In genomic region chr22:30485362-30485988, GRCh38 we compare ENCODE assay signal across 8 cellular contexts. TPM values are rescaled to one million over a fixed set of nuclear protein-coding genes. Genes with fewer than 3 reads are reported as not detected.
DNase-seq lines count a peak whose midpoint lies in the region; ATAC-seq and TF ChIP-seq lines count a peak whose summit lies in the region.

No MANE protein-coding gene starts in this region.

- DNase-seq in AG09309 (ENCODE audit: low read depth): peak; percentile 7
- DNase-seq in GM19238 (ENCODE audit: insufficient read length, low spot score): peak; percentile 89
- DNase-seq in NOMO-1 treated with dmso at 0.1 percent for 144 hours (lab: John Stamatoyannopoulos, UW; ENCODE audit: unreplicated experiment): peak; percentile 14
- peak; percentile 91 for DNase-seq in activated CD8-positive, alpha-beta memory T cell treated with anti-CD3 and anti-CD28 coated beads, Interleukin-2, amount 50 U/mL, for 48 hours
- peak; percentile 84 to 89 for DNase-seq in erythroblast (lab: John Stamatoyannopoulos, UW)
- peak; percentile 61 to 84 (median 70) for DNase-seq in naive thymus-derived CD4-positive, alpha-beta T cell
- DNase-seq in stimulated activated CD8-positive, alpha-beta memory T cell treated with anti-CD3 and anti-CD28 coated beads, Interleukin-7, amount 100 ng/mL, for 4 hours (ENCODE audit: low read depth in 2 of 2): peak; percentile 41 to 42

- H3K27ac Mint-ChIP-seq in naive thymus-derived CD4-positive, alpha-beta T cell: peak overlapping the region in 3 of 9 donors; percentile 2 to 45 (median 9)

- no peaks in the 10 kb centered on the region for H3K27me3 ChIP-seq in naive thymus-derived CD4-positive, alpha-beta T cell (ENCODE audit: control insufficient read depth in 2 of 2, insufficient read depth in 2 of 2, low read length in 2 of 2)

- CTCF ChIA-PET in naive thymus-derived CD4-positive, alpha-beta T cell (lab: Charles Lee): interaction anchor here (0.5 to 6.2 kb wide), 8 partner anchors 60 to 199 kb away, joined by 3 to 57 read pairs (median 4); partner anchors contain the start of genes CASTOR1, MTFP1, RNF215 and SEC14L2

- peaks cover 0 to 2% (median 0%) of the 10 kb centered on the region in 7 donors for H3K4me1 Mint-ChIP-seq in naive thymus-derived CD4-positive, alpha-beta T cell

- H3K36me3 ChIP-seq in naive thymus-derived CD4-positive, alpha-beta T cell (ENCODE audit: control insufficient read depth in 2 of 3, insufficient read depth in 3 of 3, low read length in 3 of 3): no peaks in the 10 kb centered on the region

- no peak overlapping the region for H3K4me3 Mint-ChIP-seq in naive thymus-derived CD4-positive, alpha-beta T cell

- TF ChIP-seq POLR2A in erythroblast (IDR thresholded peaks at IDR 0.05; ENCODE audit: low read length): peak; percentile 45

- H3K27me3 Mint-ChIP-seq in naive thymus-derived CD4-positive, alpha-beta T cell: peaks cover 0 to 4% (median 0%) of the 10 kb centered on the region in 5 donors

- no peaks in the 10 kb centered on the region for H3K4me1 ChIP-seq in naive thymus-derived CD4-positive, alpha-beta T cell (ENCODE audit: control insufficient read depth in 2 of 2, insufficient read depth in 2 of 2, low read length in 2 of 2)

- peak; percentile 98 for ATAC-seq in naive thymus-derived CD4-positive, alpha-beta T cell
- no peak for ATAC-seq in GM21360 (IDR thresholded peaks at IDR 0.05; ENCODE audit: unreplicated experiment)

- TF ChIP-seq CTCF in AG09309 (IDR thresholded peaks at IDR 0.05; ENCODE audit: control insufficient read depth, insufficient read depth, low read depth, low read length, missing control alignments): peak; percentile 96

- H3K9me3 Mint-ChIP-seq in naive thymus-derived CD4-positive, alpha-beta T cell: peaks cover 0 to 3% (median 0%) of the 10 kb centered on the region in 11 donors

- no peaks in the 10 kb centered on the region for H3K9me3 ChIP-seq in naive thymus-derived CD4-positive, alpha-beta T cell (ENCODE audit: control insufficient read depth in 2 of 3, low read length in 3 of 3)

- intact Hi-C loops in naive thymus-derived CD4-positive, alpha-beta T cell (cut with micrococcal nuclease): loop anchor here (1.0 to 2.0 kb wide), 9 partner anchors 40 to 377 kb away; partner anchors contain the start of gene CASTOR1 (in 1 of the 2)

- POLR2A ChIA-PET in naive thymus-derived CD4-positive, alpha-beta T cell (lab: Charles Lee): interaction anchor here (1.0 to 2.1 kb wide), 3 partner anchors 88 to 94 kb away, joined by 3 to 8 read pairs (median 4); partner anchors contain the start of gene SEC14L2

- H3K4me3 ChIP-seq in AG09309 (ENCODE audit: control insufficient read depth, low read depth, low read length): no peak overlapping the region
- H3K4me3 ChIP-seq in naive thymus-derived CD4-positive, alpha-beta T cell (ENCODE audit: low read length): no peak overlapping the region

- no peak overlapping the region for H3K27ac ChIP-seq in naive thymus-derived CD4-positive, alpha-beta T cell (ENCODE audit: low read depth, low read length)

- H3K36me3 Mint-ChIP-seq in naive thymus-derived CD4-positive, alpha-beta T cell: no peaks in the 10 kb centered on the region

RNA-seq across cellular contexts. Expression of gene SEC14L3, which starts 13.7 kb away (rescaled TPM):
- not detected for total RNA-seq in naive thymus-derived CD4-positive, alpha-beta T cell
- not detected for polyA plus RNA-seq in naive thymus-derived CD4-positive, alpha-beta T cell

RNA-seq across cellular contexts. Expression of gene SEC14L4, which starts 20.0 kb away (rescaled TPM):
- total RNA-seq in naive thymus-derived CD4-positive, alpha-beta T cell: not detected
- polyA plus RNA-seq in naive thymus-derived CD4-positive, alpha-beta T cell: not detected

RNA-seq across cellular contexts. Expression of gene MTFP1, which starts 59.9 kb away (rescaled TPM):
- total RNA-seq in naive thymus-derived CD4-positive, alpha-beta T cell: 10 to 100 TPM; 10.2 to 68.2 (median 23.6) TPM
- 10 to 100 TPM; 26.7 to 30.4 TPM for polyA plus RNA-seq in naive thymus-derived CD4-positive, alpha-beta T cell

Comparison
In these comparisons a context has a peak if more than half of its experiments do, and no peak if none do; other contexts are left out.
1. DNase-seq: peak in every context shown above with its lines; median percentile 91 in activated CD8-positive, alpha-beta memory T cell treated with anti-CD3 and anti-CD28 coated beads, Interleukin-2, amount 50 U/mL, for 48 hours; 89 in GM19238; 86 in erythroblast; 70 in naive thymus-derived CD4-positive, alpha-beta T cell; 42 in stimulated activated CD8-positive, alpha-beta memory T cell treated with anti-CD3 and anti-CD28 coated beads, Interleukin-7, amount 100 ng/mL, for 4 hours; 14 in NOMO-1 treated with dmso at 0.1 percent for 144 hours; 7 in AG09309.